1 cellular context compared by ENCODE assay signal in the genomic region with DNA sequence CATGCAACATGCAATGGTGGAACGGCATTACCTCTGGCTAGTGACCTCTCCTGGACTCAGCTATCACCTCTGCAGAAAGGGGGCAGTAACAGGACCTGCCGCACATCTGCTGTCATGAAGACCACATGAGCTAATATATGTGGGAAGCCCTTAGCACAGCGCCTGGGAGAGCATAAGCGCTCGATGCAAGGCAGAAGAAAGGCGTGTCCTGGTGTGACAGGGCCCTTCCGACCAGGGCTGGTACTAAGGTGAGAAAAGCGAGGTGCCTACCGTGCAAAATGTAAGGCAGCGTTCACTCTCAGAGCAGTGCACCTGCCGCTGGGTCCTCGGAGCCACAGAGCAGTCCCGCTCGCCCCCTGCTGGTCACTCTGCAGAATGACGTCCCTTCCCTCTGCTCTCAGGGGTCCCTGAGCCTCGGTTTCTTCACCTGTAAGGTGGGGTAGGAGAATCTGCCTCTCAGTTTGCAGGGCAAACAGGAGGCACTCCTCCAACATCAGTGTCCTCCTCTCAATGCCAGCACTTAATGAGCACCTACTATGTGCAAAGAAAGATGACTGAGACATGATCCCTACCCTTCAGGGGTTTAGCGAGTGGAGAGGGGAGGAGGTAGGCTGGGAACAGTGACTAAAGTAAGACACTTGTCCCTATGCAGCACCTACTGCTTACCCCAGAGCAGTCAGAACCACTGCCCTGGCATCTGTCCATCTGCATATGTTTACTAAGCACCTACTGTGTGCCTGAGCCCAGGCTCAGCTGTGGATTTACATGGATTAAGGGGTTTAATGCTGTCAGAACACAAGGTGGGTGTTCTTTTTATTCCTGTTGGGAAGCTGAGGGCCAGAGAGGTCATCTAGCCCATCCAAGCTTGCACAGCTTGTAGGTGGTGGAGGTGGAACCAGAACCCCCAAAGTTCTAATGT.
TF ChIP-seq lines count a peak whose summit lies in the region.

No MANE protein-coding gene starts in this region.

TF ChIP-seq in K562, 482 proteins besides CTCF, POLR2A, EP300 and RAD21 (continued from another document):
- TF ChIP-seq, protein P1, sequence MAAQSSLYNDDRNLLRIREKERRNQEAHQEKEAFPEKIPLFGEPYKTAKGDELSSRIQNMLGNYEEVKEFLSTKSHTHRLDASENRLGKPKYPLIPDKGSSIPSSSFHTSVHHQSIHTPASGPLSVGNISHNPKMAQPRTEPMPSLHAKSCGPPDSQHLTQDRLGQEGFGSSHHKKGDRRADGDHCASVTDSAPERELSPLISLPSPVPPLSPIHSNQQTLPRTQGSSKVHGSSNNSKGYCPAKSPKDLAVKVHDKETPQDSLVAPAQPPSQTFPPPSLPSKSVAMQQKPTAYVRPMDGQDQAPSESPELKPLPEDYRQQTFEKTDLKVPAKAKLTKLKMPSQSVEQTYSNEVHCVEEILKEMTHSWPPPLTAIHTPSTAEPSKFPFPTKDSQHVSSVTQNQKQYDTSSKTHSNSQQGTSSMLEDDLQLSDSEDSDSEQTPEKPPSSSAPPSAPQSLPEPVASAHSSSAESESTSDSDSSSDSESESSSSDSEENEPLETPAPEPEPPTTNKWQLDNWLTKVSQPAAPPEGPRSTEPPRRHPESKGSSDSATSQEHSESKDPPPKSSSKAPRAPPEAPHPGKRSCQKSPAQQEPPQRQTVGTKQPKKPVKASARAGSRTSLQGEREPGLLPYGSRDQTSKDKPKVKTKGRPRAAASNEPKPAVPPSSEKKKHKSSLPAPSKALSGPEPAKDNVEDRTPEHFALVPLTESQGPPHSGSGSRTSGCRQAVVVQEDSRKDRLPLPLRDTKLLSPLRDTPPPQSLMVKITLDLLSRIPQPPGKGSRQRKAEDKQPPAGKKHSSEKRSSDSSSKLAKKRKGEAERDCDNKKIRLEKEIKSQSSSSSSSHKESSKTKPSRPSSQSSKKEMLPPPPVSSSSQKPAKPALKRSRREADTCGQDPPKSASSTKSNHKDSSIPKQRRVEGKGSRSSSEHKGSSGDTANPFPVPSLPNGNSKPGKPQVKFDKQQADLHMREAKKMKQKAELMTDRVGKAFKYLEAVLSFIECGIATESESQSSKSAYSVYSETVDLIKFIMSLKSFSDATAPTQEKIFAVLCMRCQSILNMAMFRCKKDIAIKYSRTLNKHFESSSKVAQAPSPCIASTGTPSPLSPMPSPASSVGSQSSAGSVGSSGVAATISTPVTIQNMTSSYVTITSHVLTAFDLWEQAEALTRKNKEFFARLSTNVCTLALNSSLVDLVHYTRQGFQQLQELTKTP (IDR thresholded peaks at IDR 0.05; ENCODE audit: low read depth in 1 of 2, partially characterized antibody in 2 of 2) = no peak
- TF ChIP-seq SPI1 (IDR thresholded peaks at IDR 0.05; ENCODE audit: borderline replicate concordance, low read depth, low read length) (no peak), EP400 (IDR thresholded peaks at IDR 0.05) (no peak), KAT2B (IDR thresholded peaks at IDR 0.05; ENCODE audit: low read depth, low read length) (no peak), ZNF354B (CRISPR knock-in tag; IDR thresholded peaks at IDR 0.05) (no peak), ZNF217 (CRISPR knock-in tag; IDR thresholded peaks at IDR 0.05) (no peak), RFX7 (CRISPR knock-in tag; IDR thresholded peaks at IDR 0.05) (no peak), HDGF (IDR thresholded peaks at IDR 0.05) (no peak), ZFX (CRISPR knock-in tag; IDR thresholded peaks at IDR 0.05) (no peak), ZNF165 (CRISPR knock-in tag; IDR thresholded peaks at IDR 0.05; ENCODE audit: borderline replicate concordance) (no peak), ZFP36 (IDR thresholded peaks at IDR 0.05; ENCODE audit: low read depth, low read length, partially characterized antibody) (no peak), POLR2B (IDR thresholded peaks at IDR 0.05; ENCODE audit: low read depth, partially characterized antibody) (no peak), HNRNPUL1 (IDR thresholded peaks at IDR 0.05; ENCODE audit: low read length) (no peak), LARP7 (IDR thresholded peaks at IDR 0.05) (no peak), ZNF699 (CRISPR knock-in tag; IDR thresholded peaks at IDR 0.05; ENCODE audit: insufficient replicate concordance) (no peak), KLF10 (CRISPR knock-in tag; IDR thresholded peaks at IDR 0.05) (no peak), CCNT2 (IDR thresholded peaks at IDR 0.05; ENCODE audit: borderline replicate concordance, extremely low read depth, insufficient read length, low read depth, low read length) (no peak), ZNF830 (CRISPR knock-in tag; IDR thresholded peaks at IDR 0.05) (no peak), PURB (CRISPR knock-in tag; IDR thresholded peaks at IDR 0.05; ENCODE audit: low read depth) (no peak), CREM (IDR thresholded peaks at IDR 0.05; ENCODE audit: low read depth) (peak; percentile 88), FOXP1 (CRISPR knock-in tag; IDR thresholded peaks at IDR 0.05) (no peak), NONO (IDR thresholded peaks at IDR 0.05; ENCODE audit: low read depth in 2 of 2, low read length in 1 of 2) (no peak), ZNF75A (CRISPR knock-in tag; IDR thresholded peaks at IDR 0.05) (no peak), BCOR (IDR thresholded peaks at IDR 0.05) (peak; percentile 43; the same call in 1 of the 2 replicates), POLR2AphosphoS2 (IDR thresholded peaks at IDR 0.05; ENCODE audit: low read length) (no peak), ESRRB (CRISPR knock-in tag; IDR thresholded peaks at IDR 0.05; ENCODE audit: borderline replicate concordance) (no peak)
- TF ChIP-seq, protein P2, sequence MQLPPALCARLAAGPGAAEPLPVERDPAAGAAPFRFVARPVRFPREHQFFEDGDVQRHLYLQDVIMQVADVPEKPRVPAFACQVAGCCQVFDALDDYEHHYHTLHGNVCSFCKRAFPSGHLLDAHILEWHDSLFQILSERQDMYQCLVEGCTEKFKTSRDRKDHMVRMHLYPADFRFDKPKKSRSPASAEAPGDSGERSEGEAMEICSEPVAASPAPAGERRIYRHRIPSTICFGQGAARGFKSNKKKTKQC (CRISPR knock-in tag; IDR thresholded peaks at IDR 0.05) = no peak
- TF ChIP-seq, protein P3, sequence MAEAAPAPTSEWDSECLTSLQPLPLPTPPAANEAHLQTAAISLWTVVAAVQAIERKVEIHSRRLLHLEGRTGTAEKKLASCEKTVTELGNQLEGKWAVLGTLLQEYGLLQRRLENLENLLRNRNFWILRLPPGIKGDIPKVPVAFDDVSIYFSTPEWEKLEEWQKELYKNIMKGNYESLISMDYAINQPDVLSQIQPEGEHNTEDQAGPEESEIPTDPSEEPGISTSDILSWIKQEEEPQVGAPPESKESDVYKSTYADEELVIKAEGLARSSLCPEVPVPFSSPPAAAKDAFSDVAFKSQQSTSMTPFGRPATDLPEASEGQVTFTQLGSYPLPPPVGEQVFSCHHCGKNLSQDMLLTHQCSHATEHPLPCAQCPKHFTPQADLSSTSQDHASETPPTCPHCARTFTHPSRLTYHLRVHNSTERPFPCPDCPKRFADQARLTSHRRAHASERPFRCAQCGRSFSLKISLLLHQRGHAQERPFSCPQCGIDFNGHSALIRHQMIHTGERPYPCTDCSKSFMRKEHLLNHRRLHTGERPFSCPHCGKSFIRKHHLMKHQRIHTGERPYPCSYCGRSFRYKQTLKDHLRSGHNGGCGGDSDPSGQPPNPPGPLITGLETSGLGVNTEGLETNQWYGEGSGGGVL (CRISPR knock-in tag; IDR thresholded peaks at IDR 0.05) = no peak
- TF ChIP-seq, protein P4, sequence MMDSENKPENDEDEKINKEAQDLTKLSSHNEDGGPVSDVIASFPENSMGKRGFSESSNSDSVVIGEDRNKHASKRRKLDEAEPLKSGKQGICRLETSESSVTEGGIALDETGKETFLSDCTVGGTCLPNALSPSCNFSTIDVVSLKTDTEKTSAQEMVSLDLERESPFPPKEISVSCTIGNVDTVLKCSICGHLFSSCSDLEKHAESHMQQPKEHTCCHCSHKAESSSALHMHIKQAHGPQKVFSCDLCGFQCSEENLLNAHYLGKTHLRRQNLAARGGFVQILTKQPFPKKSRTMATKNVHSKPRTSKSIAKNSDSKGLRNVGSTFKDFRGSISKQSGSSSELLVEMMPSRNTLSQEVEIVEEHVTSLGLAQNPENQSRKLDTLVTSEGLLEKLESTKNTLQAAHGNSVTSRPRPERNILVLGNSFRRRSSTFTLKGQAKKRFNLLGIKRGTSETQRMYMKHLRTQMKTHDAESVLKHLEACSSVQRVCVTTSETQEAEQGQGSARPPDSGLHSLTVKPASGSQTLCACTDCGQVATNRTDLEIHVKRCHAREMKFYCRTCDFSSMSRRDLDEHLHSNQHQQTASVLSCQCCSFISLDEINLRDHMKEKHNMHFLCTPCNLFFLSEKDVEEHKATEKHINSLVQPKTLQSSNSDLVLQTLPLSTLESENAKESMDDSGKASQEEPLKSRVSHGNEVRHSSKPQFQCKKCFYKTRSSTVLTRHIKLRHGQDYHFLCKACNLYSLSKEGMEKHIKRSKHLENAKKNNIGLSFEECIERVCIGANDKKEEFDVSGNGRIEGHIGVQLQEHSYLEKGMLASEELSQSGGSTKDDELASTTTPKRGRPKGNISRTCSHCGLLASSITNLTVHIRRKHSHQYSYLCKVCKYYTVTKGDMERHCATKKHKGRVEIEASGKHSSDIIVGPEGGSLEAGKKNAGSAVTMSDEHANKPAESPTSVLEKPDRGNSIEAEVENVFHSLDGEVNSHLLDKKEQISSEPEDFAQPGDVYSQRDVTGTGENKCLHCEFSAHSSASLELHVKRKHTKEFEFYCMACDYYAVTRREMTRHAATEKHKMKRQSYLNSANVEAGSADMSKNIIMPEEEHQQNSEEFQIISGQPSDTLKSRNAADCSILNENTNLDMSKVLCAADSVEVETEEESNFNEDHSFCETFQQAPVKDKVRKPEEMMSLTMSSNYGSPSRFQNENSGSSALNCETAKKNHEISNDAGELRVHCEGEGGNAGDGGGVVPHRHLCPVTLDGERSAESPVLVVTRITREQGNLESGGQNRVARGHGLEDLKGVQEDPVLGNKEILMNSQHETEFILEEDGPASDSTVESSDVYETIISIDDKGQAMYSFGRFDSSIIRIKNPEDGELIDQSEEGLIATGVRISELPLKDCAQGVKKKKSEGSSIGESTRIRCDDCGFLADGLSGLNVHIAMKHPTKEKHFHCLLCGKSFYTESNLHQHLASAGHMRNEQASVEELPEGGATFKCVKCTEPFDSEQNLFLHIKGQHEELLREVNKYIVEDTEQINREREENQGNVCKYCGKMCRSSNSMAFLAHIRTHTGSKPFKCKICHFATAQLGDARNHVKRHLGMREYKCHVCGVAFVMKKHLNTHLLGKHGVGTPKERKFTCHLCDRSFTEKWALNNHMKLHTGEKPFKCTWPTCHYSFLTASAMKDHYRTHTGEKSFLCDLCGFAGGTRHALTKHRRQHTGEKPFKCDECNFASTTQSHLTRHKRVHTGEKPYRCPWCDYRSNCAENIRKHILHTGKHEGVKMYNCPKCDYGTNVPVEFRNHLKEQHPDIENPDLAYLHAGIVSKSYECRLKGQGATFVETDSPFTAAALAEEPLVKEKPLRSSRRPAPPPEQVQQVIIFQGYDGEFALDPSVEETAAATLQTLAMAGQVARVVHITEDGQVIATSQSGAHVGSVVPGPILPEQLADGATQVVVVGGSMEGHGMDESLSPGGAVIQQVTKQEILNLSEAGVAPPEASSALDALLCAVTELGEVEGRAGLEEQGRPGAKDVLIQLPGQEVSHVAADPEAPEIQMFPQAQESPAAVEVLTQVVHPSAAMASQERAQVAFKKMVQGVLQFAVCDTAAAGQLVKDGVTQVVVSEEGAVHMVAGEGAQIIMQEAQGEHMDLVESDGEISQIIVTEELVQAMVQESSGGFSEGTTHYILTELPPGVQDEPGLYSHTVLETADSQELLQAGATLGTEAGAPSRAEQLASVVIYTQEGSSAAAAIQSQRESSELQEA (IDR thresholded peaks at IDR 0.05; ENCODE audit: low read depth) = no peak
- TF ChIP-seq, protein P5, sequence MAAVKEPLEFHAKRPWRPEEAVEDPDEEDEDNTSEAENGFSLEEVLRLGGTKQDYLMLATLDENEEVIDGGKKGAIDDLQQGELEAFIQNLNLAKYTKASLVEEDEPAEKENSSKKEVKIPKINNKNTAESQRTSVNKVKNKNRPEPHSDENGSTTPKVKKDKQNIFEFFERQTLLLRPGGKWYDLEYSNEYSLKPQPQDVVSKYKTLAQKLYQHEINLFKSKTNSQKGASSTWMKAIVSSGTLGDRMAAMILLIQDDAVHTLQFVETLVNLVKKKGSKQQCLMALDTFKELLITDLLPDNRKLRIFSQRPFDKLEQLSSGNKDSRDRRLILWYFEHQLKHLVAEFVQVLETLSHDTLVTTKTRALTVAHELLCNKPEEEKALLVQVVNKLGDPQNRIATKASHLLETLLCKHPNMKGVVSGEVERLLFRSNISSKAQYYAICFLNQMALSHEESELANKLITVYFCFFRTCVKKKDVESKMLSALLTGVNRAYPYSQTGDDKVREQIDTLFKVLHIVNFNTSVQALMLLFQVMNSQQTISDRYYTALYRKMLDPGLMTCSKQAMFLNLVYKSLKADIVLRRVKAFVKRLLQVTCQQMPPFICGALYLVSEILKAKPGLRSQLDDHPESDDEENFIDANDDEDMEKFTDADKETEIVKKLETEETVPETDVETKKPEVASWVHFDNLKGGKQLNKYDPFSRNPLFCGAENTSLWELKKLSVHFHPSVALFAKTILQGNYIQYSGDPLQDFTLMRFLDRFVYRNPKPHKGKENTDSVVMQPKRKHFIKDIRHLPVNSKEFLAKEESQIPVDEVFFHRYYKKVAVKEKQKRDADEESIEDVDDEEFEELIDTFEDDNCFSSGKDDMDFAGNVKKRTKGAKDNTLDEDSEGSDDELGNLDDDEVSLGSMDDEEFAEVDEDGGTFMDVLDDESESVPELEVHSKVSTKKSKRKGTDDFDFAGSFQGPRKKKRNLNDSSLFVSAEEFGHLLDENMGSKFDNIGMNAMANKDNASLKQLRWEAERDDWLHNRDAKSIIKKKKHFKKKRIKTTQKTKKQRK (IDR thresholded peaks at IDR 0.05; ENCODE audit: borderline replicate concordance, low read depth, low read length) = no peak
- TF ChIP-seq, protein P6, sequence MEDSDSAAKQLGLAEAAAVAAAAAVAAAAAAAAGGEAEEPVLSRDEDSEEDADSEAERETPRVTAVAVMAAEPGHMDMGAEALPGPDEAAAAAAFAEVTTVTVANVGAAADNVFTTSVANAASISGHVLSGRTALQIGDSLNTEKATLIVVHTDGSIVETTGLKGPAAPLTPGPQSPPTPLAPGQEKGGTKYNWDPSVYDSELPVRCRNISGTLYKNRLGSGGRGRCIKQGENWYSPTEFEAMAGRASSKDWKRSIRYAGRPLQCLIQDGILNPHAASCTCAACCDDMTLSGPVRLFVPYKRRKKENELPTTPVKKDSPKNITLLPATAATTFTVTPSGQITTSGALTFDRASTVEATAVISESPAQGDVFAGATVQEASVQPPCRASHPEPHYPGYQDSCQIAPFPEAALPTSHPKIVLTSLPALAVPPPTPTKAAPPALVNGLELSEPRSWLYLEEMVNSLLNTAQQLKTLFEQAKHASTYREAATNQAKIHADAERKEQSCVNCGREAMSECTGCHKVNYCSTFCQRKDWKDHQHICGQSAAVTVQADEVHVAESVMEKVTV (CRISPR knock-in tag; IDR thresholded peaks at IDR 0.05) = peak; percentile 59
- TF ChIP-seq, protein P7, sequence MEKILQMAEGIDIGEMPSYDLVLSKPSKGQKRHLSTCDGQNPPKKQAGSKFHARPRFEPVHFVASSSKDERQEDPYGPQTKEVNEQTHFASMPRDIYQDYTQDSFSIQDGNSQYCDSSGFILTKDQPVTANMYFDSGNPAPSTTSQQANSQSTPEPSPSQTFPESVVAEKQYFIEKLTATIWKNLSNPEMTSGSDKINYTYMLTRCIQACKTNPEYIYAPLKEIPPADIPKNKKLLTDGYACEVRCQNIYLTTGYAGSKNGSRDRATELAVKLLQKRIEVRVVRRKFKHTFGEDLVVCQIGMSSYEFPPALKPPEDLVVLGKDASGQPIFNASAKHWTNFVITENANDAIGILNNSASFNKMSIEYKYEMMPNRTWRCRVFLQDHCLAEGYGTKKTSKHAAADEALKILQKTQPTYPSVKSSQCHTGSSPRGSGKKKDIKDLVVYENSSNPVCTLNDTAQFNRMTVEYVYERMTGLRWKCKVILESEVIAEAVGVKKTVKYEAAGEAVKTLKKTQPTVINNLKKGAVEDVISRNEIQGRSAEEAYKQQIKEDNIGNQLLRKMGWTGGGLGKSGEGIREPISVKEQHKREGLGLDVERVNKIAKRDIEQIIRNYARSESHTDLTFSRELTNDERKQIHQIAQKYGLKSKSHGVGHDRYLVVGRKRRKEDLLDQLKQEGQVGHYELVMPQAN (IDR thresholded peaks at IDR 0.05; ENCODE audit: borderline replicate concordance) = no peak
TF ChIP-seq in K562: peak in this region for 28.
